Comparison of ENCODE assay signal across 10 cellular contexts in genomic region chr3:66693461-66693912, GRCh38.
DNase-seq lines count a peak whose midpoint lies in the region; ATAC-seq and FAIRE-seq lines count a peak whose summit lies in the region.
"Had no signal": no experiment of that assay in that cellular context is flagged by ENCODE, and none has a peak within 500 bp of the region (broad histone marks: within the 10 kb centered on the region; RNA-seq: fewer than 3 reads in every experiment).

No MANE protein-coding gene starts in this region.

- in situ Hi-C loops in G401 (cut with HindIII; ENCODE audit: low sequenced_read_pairs) = no loop called here

- FAIRE-seq in frontal cortex (lab: Jason Lieb, UNC) = no peak

- no peak for ATAC-seq in HG03460 (IDR thresholded peaks at IDR 0.05; ENCODE audit: unreplicated experiment)
- no peak for ATAC-seq in GM19395 (IDR thresholded peaks at IDR 0.05; ENCODE audit: unreplicated experiment)

- DNase-seq in G401 (ENCODE audit: low spot score) = peak; percentile 25
- DNase-seq in amniotic epithelial cell (ENCODE audit: low read depth) = peak; percentile 11
- peak; percentile 8 to 28 for DNase-seq in frontal cortex (ENCODE audit: low spot score in 2 of 2)
- DNase-seq in pons (ENCODE audit: low spot score) = peak; percentile 85
- DNase-seq in activated T-cell treated with anti-CD3 and anti-CD28 coated beads, Interleukin-2, amount 50 U/mL, for 1 hour = no peak
- no peak for DNase-seq in kidney glomerular epithelial cell (lab: John Stamatoyannopoulos, UW)
- DNase-seq: activated effector memory CD4-positive, alpha-beta T cell treated with anti-CD3 and anti-CD28 coated beads, Interleukin-2, amount 50 U/mL, for 16 hours; CD4-positive, CD25-positive, alpha-beta regulatory T cell had no signal

Comparison
In these comparisons a context has a peak if more than half of its experiments do, and no peak if none do; other contexts are left out.
1. DNase-seq: peak in G401 (single experiment), amniotic epithelial cell (single experiment), frontal cortex (2 of 2) and pons (single experiment); none in activated T-cell treated with anti-CD3 and anti-CD28 coated beads, Interleukin-2, amount 50 U/mL, for 1 hour (single experiment) and kidney glomerular epithelial cell (single experiment).